21 cellular contexts compared by ENCODE assay signal in the genomic region with DNA sequence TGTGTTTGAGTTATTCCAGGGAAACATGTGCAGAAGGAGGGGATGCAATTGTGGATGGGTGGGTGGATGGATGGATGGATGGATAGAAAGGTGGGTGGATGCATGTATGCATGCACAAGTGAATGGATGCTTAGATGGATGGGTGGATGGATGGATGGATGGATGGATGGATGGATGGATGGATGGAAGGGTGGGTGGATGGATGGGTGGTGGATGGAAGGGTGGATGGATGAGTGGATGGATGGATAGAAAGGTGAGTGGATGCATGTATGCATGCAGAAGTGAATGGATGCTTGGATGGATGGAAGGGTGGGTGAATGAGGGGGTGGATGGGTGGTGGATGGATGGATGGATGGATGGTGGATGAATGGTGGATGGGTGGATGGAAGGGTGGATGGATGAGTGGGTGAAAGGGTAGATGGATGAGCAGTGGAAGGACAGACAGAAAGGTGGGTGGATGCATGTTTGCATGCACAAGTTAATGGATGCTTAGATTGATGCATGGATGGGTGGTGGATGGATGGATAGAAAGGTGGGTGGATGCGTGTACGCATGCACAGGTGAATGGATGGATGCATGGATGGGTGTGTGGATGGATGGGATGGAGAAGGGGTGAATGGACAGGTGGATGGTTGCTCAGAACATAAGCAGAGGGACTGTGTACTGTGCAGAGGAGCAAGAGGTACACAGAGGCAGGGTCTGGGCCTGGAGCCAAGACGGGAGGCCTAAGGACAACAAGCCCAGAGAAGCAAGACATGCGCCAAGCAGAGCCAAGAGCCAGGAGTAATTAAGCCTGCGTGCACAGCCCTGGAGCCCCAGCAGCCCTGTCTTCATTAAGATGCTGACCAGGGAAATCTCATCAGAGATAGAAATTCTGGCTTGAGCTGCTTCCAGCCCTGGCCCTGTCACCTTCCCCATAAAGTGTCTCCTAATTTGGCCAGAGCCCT.
A peak's percentile ranks its signal among the peaks of the same experiment; 100 is the strongest.
DNase-seq lines count a peak whose midpoint lies in the region; ATAC-seq and TF ChIP-seq lines count a peak whose summit lies in the region.
"Had no signal": no experiment of that assay in that cellular context is flagged by ENCODE, and none has a peak within 500 bp of the region (broad histone marks: within the 10 kb centered on the region; RNA-seq: fewer than 3 reads in every experiment).

No MANE protein-coding gene starts in this region.

- H3K4me3 Mint-ChIP-seq in nephron progenitor cell = no peak overlapping the region
- H3K4me3 Mint-ChIP-seq: CD8-positive, alpha-beta T cell; HFFc6; T-cell had no signal

- H3K4me3 ChIP-seq in HEK293 (ENCODE audit: low read depth, low read length) (no peak overlapping the region), thyroid gland (replicated peaks in 1 of 3) (no peak overlapping the region)
- H3K4me3 ChIP-seq: SJCRH30 had no signal

- DNase-seq in NCI-H1105 treated with DMSO at 0.1 percent for 48 hours (lab: John Stamatoyannopoulos, UW) (peak; percentile 2), NCI-H1105 (lab: John Stamatoyannopoulos, UW) (no peak), thyroid gland (peak; percentile 49 to 60), nephron progenitor cell (no peak)
- DNase-seq: 8988T; C1 segment of cervical spinal cord; Calu3; CD8-positive, alpha-beta T cell; EL; HFFc6; KG1; NCI-H1694 treated with DMSO at 0.1 percent for 48 hours; NCI-H2107; NCI-H524; NCI-H774; NK-92 treated with Interleukin-12 subunit alpha and Interleukin-12 subunit beta, amount 100 ng/mL, for 24 hours; SJCRH30; T-cell had no signal

- ATAC-seq in HG03175 (IDR thresholded peaks at IDR 0.05; ENCODE audit: unreplicated experiment) = no peak
- ATAC-seq: CD8-positive, alpha-beta T cell; T-cell had no signal

- no peak for TF ChIP-seq CTCF in HEK293 (tag by site-specific recombination; IDR thresholded peaks at IDR 0.05)
- TF ChIP-seq CTCF in thyroid gland (IDR thresholded peaks at IDR 0.05) = no peak
- TF ChIP-seq CTCF in nephron progenitor cell (IDR thresholded peaks at IDR 0.05) = no peak

- intact Hi-C loops in thyroid gland (cut with DNase I) = no loop called here

- H3K9me3 ChIP-seq in HEK293 (ENCODE audit: control insufficient read depth, insufficient read depth, low read depth, low read length) (no peaks in the 10 kb centered on the region), thyroid gland (no peaks in the 10 kb centered on the region)
- H3K9me3 ChIP-seq: SJCRH30 had no signal

- no peaks in the 10 kb centered on the region for H3K27me3 ChIP-seq in thyroid gland

- H3K27ac ChIP-seq in HEK293 (ENCODE audit: extremely low read depth, low read depth, low read length) (no peak overlapping the region), cingulate gyrus (ENCODE audit: low read depth, low read length) (peak overlapping the region; percentile 20), thyroid gland (no peak overlapping the region)
- H3K27ac ChIP-seq: SJCRH30 had no signal

- no peak for TF ChIP-seq POLR2A in thyroid gland (IDR thresholded peaks at IDR 0.05)

- CTCF ChIA-PET in HEK293 (lab: Yijun Ruan, JAX) = no interaction called here

- H3K4me1 ChIP-seq in HEK293 (ENCODE audit: control insufficient read depth, insufficient read depth, low read length) (no peaks in the 10 kb centered on the region), thyroid gland (peaks cover 0 to 4% of the 10 kb centered on the region in 2 donors)
- H3K4me1 ChIP-seq: SJCRH30 had no signal

- H3K27me3 Mint-ChIP-seq in nephron progenitor cell (ENCODE audit: low read depth, poor library complexity) = peaks cover 6% of the 10 kb centered on the region

- no peaks in the 10 kb centered on the region for H3K36me3 ChIP-seq in HEK293 (ENCODE audit: control insufficient read depth in 2 of 2, insufficient read depth in 1 of 2, low read length in 2 of 2)
- H3K36me3 ChIP-seq in thyroid gland = no peaks in the 10 kb centered on the region
- H3K36me3 ChIP-seq: SJCRH30 had no signal

- H3K27ac Mint-ChIP-seq in nephron progenitor cell = no peak overlapping the region
- H3K27ac Mint-ChIP-seq: CD8-positive, alpha-beta T cell; HFFc6; T-cell had no signal

- peaks cover 3% of the 10 kb centered on the region for H3K36me3 Mint-ChIP-seq in nephron progenitor cell (ENCODE audit: low read depth)
- H3K36me3 Mint-ChIP-seq: CD8-positive, alpha-beta T cell; T-cell had no signal

- H3K4me1 Mint-ChIP-seq in nephron progenitor cell = peaks cover 5% of the 10 kb centered on the region
- H3K4me1 Mint-ChIP-seq: T-cell had no signal

- POLR2A ChIA-PET in HEK293 (lab: Yijun Ruan, JAX) = no interaction called here

- 56 to 70% methylated on average over 5 of the region's 5 CpGs for WGBS in thyroid gland, 2 donors

- H3K9me3 Mint-ChIP-seq in nephron progenitor cell = peaks cover 36% of the 10 kb centered on the region
- H3K9me3 Mint-ChIP-seq: CD8-positive, alpha-beta T cell; T-cell had no signal

TF ChIP-seq in HEK293, 187 proteins besides CTCF, POLR2A, EP300 and RAD21:
- TF ChIP-seq ZNF658 (tag by site-specific recombination; IDR thresholded peaks at IDR 0.05) (0 out of 2 replicates have a peak, but pooled peaks have one; percentile 28), ZNF366 (tag by site-specific recombination; conservative IDR thresholded peaks at IDR 0.05) (peak; percentile 96), KLF1 (tag by site-specific recombination; IDR thresholded peaks at IDR 0.05) (no peak), ZNF514 (tag by site-specific recombination; IDR thresholded peaks at IDR 0.05) (0 out of 2 replicates have a peak, but pooled peaks have one; percentile 23), ZNF248 (tag by site-specific recombination; IDR thresholded peaks at IDR 0.05) (0 out of 2 replicates have a peak, but pooled peaks have one; percentile 13), ZNF776 (tag by site-specific recombination; IDR thresholded peaks at IDR 0.05; ENCODE audit: borderline replicate concordance) (0 out of 2 replicates have a peak, but pooled peaks have one; percentile 74), ZNF654 (tag by site-specific recombination; IDR thresholded peaks at IDR 0.05; ENCODE audit: low read depth) (no peak), ZNF521 (tag by site-specific recombination; IDR thresholded peaks at IDR 0.05) (peak; percentile 51; the same call in 1 of the 2 replicates), ZNF707 (tag by site-specific recombination; IDR thresholded peaks at IDR 0.05) (no peak), ZNF624 (tag by site-specific recombination; IDR thresholded peaks at IDR 0.05) (no peak), ZNF571 (tag by site-specific recombination; IDR thresholded peaks at IDR 0.05) (no peak), ZFHX2 (tag by site-specific recombination; conservative IDR thresholded peaks at IDR 0.05) (peak; percentile 62), ZBTB17 (tag by site-specific recombination; IDR thresholded peaks at IDR 0.05) (peak; percentile 67; the same call in 1 of the 2 replicates), EGR2 (tag by site-specific recombination; IDR thresholded peaks at IDR 0.05; ENCODE audit: low read depth) (peak; percentile 83), ZNF114 (tag by site-specific recombination; IDR thresholded peaks at IDR 0.05) (peak; percentile 46; the same call in 1 of the 2 replicates)
- TF ChIP-seq, protein P1, sequence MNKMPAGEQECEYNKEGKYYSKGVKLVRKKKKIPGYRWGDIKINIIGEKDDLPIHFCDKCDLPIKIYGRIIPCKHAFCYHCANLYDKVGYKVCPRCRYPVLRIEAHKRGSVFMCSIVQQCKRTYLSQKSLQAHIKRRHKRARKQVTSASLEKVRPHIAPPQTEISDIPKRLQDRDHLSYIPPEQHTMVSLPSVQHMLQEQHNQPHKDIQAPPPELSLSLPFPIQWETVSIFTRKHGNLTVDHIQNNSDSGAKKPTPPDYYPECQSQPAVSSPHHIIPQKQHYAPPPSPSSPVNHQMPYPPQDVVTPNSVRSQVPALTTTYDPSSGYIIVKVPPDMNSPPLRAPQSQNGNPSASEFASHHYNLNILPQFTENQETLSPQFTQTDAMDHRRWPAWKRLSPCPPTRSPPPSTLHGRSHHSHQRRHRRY (tag by site-specific recombination; IDR thresholded peaks at IDR 0.05) = no peak
- TF ChIP-seq, protein P2, sequence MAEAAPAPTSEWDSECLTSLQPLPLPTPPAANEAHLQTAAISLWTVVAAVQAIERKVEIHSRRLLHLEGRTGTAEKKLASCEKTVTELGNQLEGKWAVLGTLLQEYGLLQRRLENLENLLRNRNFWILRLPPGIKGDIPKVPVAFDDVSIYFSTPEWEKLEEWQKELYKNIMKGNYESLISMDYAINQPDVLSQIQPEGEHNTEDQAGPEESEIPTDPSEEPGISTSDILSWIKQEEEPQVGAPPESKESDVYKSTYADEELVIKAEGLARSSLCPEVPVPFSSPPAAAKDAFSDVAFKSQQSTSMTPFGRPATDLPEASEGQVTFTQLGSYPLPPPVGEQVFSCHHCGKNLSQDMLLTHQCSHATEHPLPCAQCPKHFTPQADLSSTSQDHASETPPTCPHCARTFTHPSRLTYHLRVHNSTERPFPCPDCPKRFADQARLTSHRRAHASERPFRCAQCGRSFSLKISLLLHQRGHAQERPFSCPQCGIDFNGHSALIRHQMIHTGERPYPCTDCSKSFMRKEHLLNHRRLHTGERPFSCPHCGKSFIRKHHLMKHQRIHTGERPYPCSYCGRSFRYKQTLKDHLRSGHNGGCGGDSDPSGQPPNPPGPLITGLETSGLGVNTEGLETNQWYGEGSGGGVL (tag by site-specific recombination; IDR thresholded peaks at IDR 0.05) = peak; percentile 23; the same call in 1 of the 2 replicates
- TF ChIP-seq, protein P3, sequence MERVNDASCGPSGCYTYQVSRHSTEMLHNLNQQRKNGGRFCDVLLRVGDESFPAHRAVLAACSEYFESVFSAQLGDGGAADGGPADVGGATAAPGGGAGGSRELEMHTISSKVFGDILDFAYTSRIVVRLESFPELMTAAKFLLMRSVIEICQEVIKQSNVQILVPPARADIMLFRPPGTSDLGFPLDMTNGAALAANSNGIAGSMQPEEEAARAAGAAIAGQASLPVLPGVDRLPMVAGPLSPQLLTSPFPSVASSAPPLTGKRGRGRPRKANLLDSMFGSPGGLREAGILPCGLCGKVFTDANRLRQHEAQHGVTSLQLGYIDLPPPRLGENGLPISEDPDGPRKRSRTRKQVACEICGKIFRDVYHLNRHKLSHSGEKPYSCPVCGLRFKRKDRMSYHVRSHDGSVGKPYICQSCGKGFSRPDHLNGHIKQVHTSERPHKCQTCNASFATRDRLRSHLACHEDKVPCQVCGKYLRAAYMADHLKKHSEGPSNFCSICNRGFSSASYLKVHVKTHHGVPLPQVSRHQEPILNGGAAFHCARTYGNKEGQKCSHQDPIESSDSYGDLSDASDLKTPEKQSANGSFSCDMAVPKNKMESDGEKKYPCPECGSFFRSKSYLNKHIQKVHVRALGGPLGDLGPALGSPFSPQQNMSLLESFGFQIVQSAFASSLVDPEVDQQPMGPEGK (tag by site-specific recombination; IDR thresholded peaks at IDR 0.05) = no peak

Comparison
In these comparisons a context has a peak if more than half of its experiments do, and no peak if none do; other contexts are left out.
1. DNase-seq: peak in NCI-H1105 treated with DMSO at 0.1 percent for 48 hours (single experiment) and thyroid gland (2 of 2); none in NCI-H1105 (single experiment) and nephron progenitor cell (single experiment).